Comparison of ENCODE assay signal across 8 cellular contexts in genomic region chr9:89815903-89816573, GRCh38.
A peak's percentile ranks its signal among the peaks of the same experiment; 100 is the strongest.
DNase-seq lines count a peak whose midpoint lies in the region; ATAC-seq and TF ChIP-seq lines count a peak whose summit lies in the region.

No MANE protein-coding gene starts in this region.

- DNase-seq in left lung (no peak), cortex of kidney (lab: John Stamatoyannopoulos, UW) (no peak), nephron progenitor cell (no peak), G401 (ENCODE audit: low spot score) (no peak)
- no peak for DNase-seq in activated naive CD4-positive, alpha-beta T cell treated with anti-CD3 and anti-CD28 coated beads, Interleukin-2, amount 50 U/mL, for 16 hours

- H3K4me3 Mint-ChIP-seq in nephron progenitor cell, result no peak overlapping the region

- H3K27ac Mint-ChIP-seq in nephron progenitor cell, result no peak overlapping the region

- peaks cover 14% of the 10 kb centered on the region for H3K27me3 Mint-ChIP-seq in nephron progenitor cell (ENCODE audit: low read depth, poor library complexity)

- no peak overlapping the region for H3K27ac ChIP-seq in left lung

- no peaks in the 10 kb centered on the region for H3K9me3 Mint-ChIP-seq in nephron progenitor cell

- TF ChIP-seq POLR2A in GM18505 (IDR thresholded peaks at IDR 0.05; ENCODE audit: borderline replicate concordance, extremely low read depth, insufficient read depth, insufficient read length), result peak; percentile 37

- H3K36me3 Mint-ChIP-seq in nephron progenitor cell (ENCODE audit: low read depth), result no peaks in the 10 kb centered on the region

- H3K27me3 ChIP-seq in left lung, result no peaks in the 10 kb centered on the region

- H3K9me3 ChIP-seq in left lung, result no peaks in the 10 kb centered on the region

- TF ChIP-seq CTCF in left lung (IDR thresholded peaks at IDR 0.05) (no peak), nephron progenitor cell (IDR thresholded peaks at IDR 0.05) (no peak)

- intact Hi-C loops in left lung (cut with DNase I), result no loop called here

- H3K4me1 Mint-ChIP-seq in nephron progenitor cell, result peaks cover 46% of the 10 kb centered on the region

- in situ Hi-C loops in G401 (cut with HindIII; ENCODE audit: low sequenced_read_pairs), result no loop called here

- peak; percentile 86 for ATAC-seq in GM18505 (IDR thresholded peaks at IDR 0.05; ENCODE audit: unreplicated experiment)
- peak; percentile 81 for ATAC-seq in GM21381 (IDR thresholded peaks at IDR 0.05; ENCODE audit: unreplicated experiment)
- ATAC-seq in HG03378 (IDR thresholded peaks at IDR 0.05; ENCODE audit: unreplicated experiment), result peak; percentile 87
- ATAC-seq in left lung, result peak; percentile 49

- no peaks in the 10 kb centered on the region for H3K36me3 ChIP-seq in left lung

- peaks cover 5 to 25% of the 10 kb centered on the region in 2 donors for H3K4me1 ChIP-seq in left lung

- H3K4me3 ChIP-seq in left lung, result no peak overlapping the region
